ENCODE assay signal across 11 cellular contexts in genomic region chr10:680146-680545, GRCh38. TPM values are rescaled to one million over a fixed set of nuclear protein-coding genes. Genes with fewer than 3 reads are reported as not detected.
DNase-seq lines count a peak whose midpoint lies in the region; ATAC-seq, FAIRE-seq and TF ChIP-seq lines count a peak whose summit lies in the region.
"Had no signal": no experiment of that assay in that cellular context is flagged by ENCODE, and none has a peak within 500 bp of the region (broad histone marks: within the 10 kb centered on the region; RNA-seq: fewer than 3 reads in every experiment).

No MANE protein-coding gene starts in this region.

- H3K9ac ChIP-seq in kidney (ENCODE audit: low read length in 2 of 2), result no peak overlapping the region

- H3K27ac ChIP-seq in cardiac muscle cell, result peak overlapping the region; percentile 4
- no peak overlapping the region for H3K27ac ChIP-seq in kidney (ENCODE audit: low read depth in 2 of 2, low read length in 2 of 2)
- H3K27ac ChIP-seq: brain microvascular endothelial cell had no signal

- intact Hi-C loops in kidney (cut with DNase I), result no loop called here

- no peaks in the 10 kb centered on the region for H3K36me3 ChIP-seq in cardiac muscle cell
- no peaks in the 10 kb centered on the region for H3K36me3 ChIP-seq in kidney (ENCODE audit: control insufficient read depth in 1 of 2, insufficient read depth in 2 of 2, low read length in 2 of 2)
- H3K36me3 ChIP-seq: brain microvascular endothelial cell had no signal

- TF ChIP-seq CTCF in cardiac muscle cell (IDR thresholded peaks at IDR 0.05; ENCODE audit: low read depth, low read length), result no peak
- no peak for TF ChIP-seq CTCF in kidney (IDR thresholded peaks at IDR 0.05; ENCODE audit: borderline replicate concordance, extremely low read depth, insufficient read depth)

- peak; percentile 92 for DNase-seq in NCI-H146 (lab: John Stamatoyannopoulos, UW)
- DNase-seq in NCI-H774 (lab: John Stamatoyannopoulos, UW), result peak; percentile 58
- DNase-seq in cardiac muscle cell (ENCODE audit: low read depth in 1 of 2, low spot score in 1 of 2), result no peak
- DNase-seq in superior temporal gyrus (ENCODE audit: extremely low spot score), result peak; percentile 15
- DNase-seq in NCI-H226, result no peak
- no peak for DNase-seq in kidney
- DNase-seq: activated CD8-positive, alpha-beta T cell treated with anti-CD3 and anti-CD28 coated beads for 36 hours; activated gamma-delta T cell; brain microvascular endothelial cell had no signal

- no peaks in the 10 kb centered on the region for H3K27me3 ChIP-seq in cardiac muscle cell
- H3K27me3 ChIP-seq: brain microvascular endothelial cell had no signal

- H3K4me3 ChIP-seq in cardiac muscle cell (no peak overlapping the region), kidney (ENCODE audit: low read length in 2 of 2) (no peak overlapping the region)

- H3K9me3 ChIP-seq in cardiac muscle cell (ENCODE audit: low read depth), result no peaks in the 10 kb centered on the region
- H3K9me3 ChIP-seq in kidney (ENCODE audit: control insufficient read depth in 1 of 2, low read length in 2 of 2), result no peaks in the 10 kb centered on the region

- no peak for ATAC-seq in GM18858 (IDR thresholded peaks at IDR 0.05; ENCODE audit: unreplicated experiment)
- ATAC-seq: activated CD8-positive, alpha-beta T cell treated with anti-CD3 and anti-CD28 coated beads for 36 hours; Panc1 had no signal

- no peak for FAIRE-seq in kidney (lab: Jason Lieb, UNC)

- H3K4me1 ChIP-seq in cardiac muscle cell (ENCODE audit: low read depth) (peaks cover 7% of the 10 kb centered on the region), kidney (ENCODE audit: control insufficient read depth in 1 of 2, insufficient read depth in 1 of 2, low read depth in 1 of 2, low read length in 2 of 2) (peaks cover 30 to 35% of the 10 kb centered on the region in 2 donors)

RNA-seq across cellular contexts. Expression of gene DIP2C, which starts 9.3 kb away (rescaled TPM):
- total RNA-seq in cardiac muscle cell, result 10.5 and 15.8 TPM in 2 replicates
- 9.1 and 12.1 TPM in 2 replicates for polyA plus RNA-seq in cardiac muscle cell
- total RNA-seq in kidney, result 22.6 TPM
- 6.2 TPM for polyA plus RNA-seq in kidney (ENCODE audit: insufficient read depth, low read depth, low replicate concordance)

Comparison
In these comparisons a context has a peak if more than half of its experiments do, and no peak if none do; other contexts are left out.
1. DNase-seq: peak in NCI-H146 (single experiment), NCI-H774 (single experiment) and superior temporal gyrus (single experiment); none in cardiac muscle cell (0 of 2), NCI-H226 (single experiment) and kidney (single experiment).